Comparison of ENCODE assay signal across 2 cellular contexts in genomic region chr6:20474756-20475542, GRCh38.
A peak's percentile ranks its signal among the peaks of the same experiment; 100 is the strongest.
TF ChIP-seq lines count a peak whose summit lies in the region.

No MANE protein-coding gene starts in this region.

TF ChIP-seq in GM23338, 12 proteins besides CTCF, POLR2A, EP300 and RAD21:
- TF ChIP-seq ETS1 (IDR thresholded peaks at IDR 0.05) (no peak), CREB1 (CRISPR knock-in tag; IDR thresholded peaks at IDR 0.05; ENCODE audit: low read depth) (no peak), ZNF462 (CRISPR knock-in tag; IDR thresholded peaks at IDR 0.05) (no peak), ZNF114 (CRISPR knock-in tag; IDR thresholded peaks at IDR 0.05) (no peak), ZNF331 (CRISPR knock-in tag; IDR thresholded peaks at IDR 0.05; ENCODE audit: low read depth) (no peak), EZH2phosphoT487 (IDR thresholded peaks at IDR 0.05; ENCODE audit: unreplicated experiment) (no peak), POLR2AphosphoS5 (IDR thresholded peaks at IDR 0.05; ENCODE audit: low read depth) (no peak), NANOG (IDR thresholded peaks at IDR 0.05; ENCODE audit: borderline replicate concordance) (no peak), JUNB (IDR thresholded peaks at IDR 0.05; ENCODE audit: unreplicated experiment) (no peak), EZH2 (IDR thresholded peaks at IDR 0.05; ENCODE audit: low read depth, unreplicated experiment) (no peak), REST (IDR thresholded peaks at IDR 0.05; ENCODE audit: unreplicated experiment) (no peak), STAT1 (IDR thresholded peaks at IDR 0.05; ENCODE audit: unreplicated experiment) (no peak)

TF ChIP-seq in K562, 482 proteins besides CTCF, POLR2A, EP300 and RAD21 (continues in another document):
- TF ChIP-seq MNT (conservative IDR thresholded peaks at IDR 0.05), result 0 out of 4 replicates have a peak, but pooled peaks of 1 of the 2 experiments have one; percentile 29
- TF ChIP-seq PBX2 (CRISPR knock-in tag; IDR thresholded peaks at IDR 0.05; ENCODE audit: low read depth), result no peak
- TF ChIP-seq PBX2 (tag; conservative IDR thresholded peaks at IDR 0.05; ENCODE audit: low read depth), result 0 out of 2 replicates have a peak, but pooled peaks have one; percentile 34
- TF ChIP-seq ZNF592 (IDR thresholded peaks at IDR 0.05), result peak; percentile 92
- TF ChIP-seq CSDE1 (IDR thresholded peaks at IDR 0.05), result 0 out of 4 replicates have a peak, but pooled peaks of 1 of the 2 experiments have one; percentile 51
- TF ChIP-seq TBP (optimal IDR thresholded peaks at IDR 0.05; ENCODE audit: low read depth, low read length), result peak; percentile 38
- TF ChIP-seq ZNF398 (CRISPR knock-in tag; IDR thresholded peaks at IDR 0.05), result no peak
- TF ChIP-seq NCOA6 (IDR thresholded peaks at IDR 0.05), result no peak
- TF ChIP-seq CBFA2T3 (IDR thresholded peaks at IDR 0.05), result peak; percentile 68
- TF ChIP-seq PYGO2 (tag; IDR thresholded peaks at IDR 0.05), result no peak
- TF ChIP-seq SPI1 (IDR thresholded peaks at IDR 0.05; ENCODE audit: borderline replicate concordance, low read depth, low read length), result peak; percentile 87
- 0 out of 2 replicates have a peak, but pooled peaks have one; percentile 16 for TF ChIP-seq DMBX1 (CRISPR knock-in tag; IDR thresholded peaks at IDR 0.05; ENCODE audit: borderline replicate concordance)
- TF ChIP-seq ZNF780A (CRISPR knock-in tag; IDR thresholded peaks at IDR 0.05), result no peak
- peak; percentile 26; the same call in 1 of the 2 replicates for TF ChIP-seq TEAD4 (IDR thresholded peaks at IDR 0.05; ENCODE audit: low read length)
- TF ChIP-seq TEAD4 (CRISPR knock-in tag; IDR thresholded peaks at IDR 0.05; ENCODE audit: borderline replicate concordance), result no peak
- TF ChIP-seq MGA (IDR thresholded peaks at IDR 0.05), result peak; percentile 28; the same call in 1 of the 2 replicates
- TF ChIP-seq ZNF512 (tag; IDR thresholded peaks at IDR 0.05), result no peak
- no peak for TF ChIP-seq CXXC5 (CRISPR knock-in tag; IDR thresholded peaks at IDR 0.05)
- TF ChIP-seq ZNF316 (IDR thresholded peaks at IDR 0.05), result peak; percentile 54; the same call in 1 of the 2 replicates
- TF ChIP-seq MEF2A (IDR thresholded peaks at IDR 0.05; ENCODE audit: control insufficient read depth, low read depth, low read length), result peak; percentile 63; the same call in 1 of the 2 replicates
- 0 out of 2 replicates have a peak, but pooled peaks have one; percentile 18 for TF ChIP-seq EP400 (IDR thresholded peaks at IDR 0.05)
- TF ChIP-seq ZNF766 (CRISPR knock-in tag; conservative IDR thresholded peaks at IDR 0.05), result no peak
- TF ChIP-seq MYNN (IDR thresholded peaks at IDR 0.05), result no peak; the same call in 1 of the 2 replicates
- TF ChIP-seq MYNN (CRISPR knock-in tag; IDR thresholded peaks at IDR 0.05), result no peak
- peak; percentile 43; the same call in 1 of the 2 replicates for TF ChIP-seq STAT5A (IDR thresholded peaks at IDR 0.05; ENCODE audit: borderline replicate concordance, low read length)
- no peak for TF ChIP-seq ZEB2 (IDR thresholded peaks at IDR 0.05)
- peak; percentile 48 for TF ChIP-seq DPF2 (IDR thresholded peaks at IDR 0.05)
